In genomic region chr15:56734013-56734625, GRCh38 we compare ENCODE assay signal across 8 cellular contexts. TPM values are rescaled to one million over a fixed set of nuclear protein-coding genes. Genes with fewer than 3 reads are reported as not detected.
DNase-seq lines count a peak whose midpoint lies in the region; ATAC-seq and TF ChIP-seq lines count a peak whose summit lies in the region.

No MANE protein-coding gene starts in this region.

- TF ChIP-seq CTCF in osteoblast (IDR thresholded peaks at IDR 0.05; ENCODE audit: extremely low read depth, low read depth, low read length): no peak

- peak overlapping the region in 5 of 8 donors; percentile 5 to 71 (median 41) for H3K27ac Mint-ChIP-seq in CD8-positive, alpha-beta memory T cell

- peaks cover 0 to 8% (median 3%) of the 10 kb centered on the region in 3 donors for H3K36me3 Mint-ChIP-seq in CD8-positive, alpha-beta memory T cell

- no peaks in the 10 kb centered on the region for H3K9me3 Mint-ChIP-seq in CD8-positive, alpha-beta memory T cell

- H2AFZ ChIP-seq in osteoblast (ENCODE audit: low read length): peak overlapping the region; percentile 74

- ATAC-seq in GM21381 (IDR thresholded peaks at IDR 0.05; ENCODE audit: unreplicated experiment): no peak
- ATAC-seq in GM19455 (IDR thresholded peaks at IDR 0.05; ENCODE audit: unreplicated experiment): no peak

- POLR2A ChIA-PET in CD8-positive, alpha-beta memory T cell (lab: Charles Lee): interaction anchor here (0.6 kb wide), 2 partner anchors 184 to 289 kb away, joined by 3 to 4 read pairs; partner anchors contain the start of gene TCF12

- no peak overlapping the region for H3K4me3 ChIP-seq in CD8-positive, alpha-beta memory T cell (ENCODE audit: low read length)
- H3K4me3 ChIP-seq in osteoblast (ENCODE audit: insufficient read depth, low read length): peak overlapping the region; percentile 72

- peak overlapping the region; percentile 57 to 95 (median 76) for H3K4me3 Mint-ChIP-seq in CD8-positive, alpha-beta memory T cell

- no peaks in the 10 kb centered on the region for H4K20me1 ChIP-seq in osteoblast (ENCODE audit: insufficient read depth, low read length)

- CTCF ChIA-PET in CD8-positive, alpha-beta memory T cell (lab: Charles Lee): interaction anchor here (1.2 kb wide), 1 partner anchor 8 kb away, joined by 5 read pairs; no protein-coding TSS in a partner anchor

- no peaks in the 10 kb centered on the region for H3K27me3 ChIP-seq in CD8-positive, alpha-beta memory T cell (ENCODE audit: insufficient read depth, low read length, poor library complexity, severe bottlenecking)
- no peaks in the 10 kb centered on the region for H3K27me3 ChIP-seq in osteoblast (ENCODE audit: insufficient read depth, low read length)

- peaks cover 33% of the 10 kb centered on the region for H3K79me2 ChIP-seq in osteoblast (ENCODE audit: insufficient read depth, low read length)

- H3K4me1 ChIP-seq in CD8-positive, alpha-beta memory T cell (ENCODE audit: insufficient read depth, low read length): peaks cover 27% of the 10 kb centered on the region
- peaks cover 20% of the 10 kb centered on the region for H3K4me1 ChIP-seq in osteoblast (ENCODE audit: insufficient read depth, low read length)

- peak overlapping the region; percentile 67 for H3K4me2 ChIP-seq in osteoblast (ENCODE audit: insufficient read depth, low read length)

- peaks cover 36 to 42% (median 37%) of the 10 kb centered on the region in 3 donors for H3K4me1 Mint-ChIP-seq in CD8-positive, alpha-beta memory T cell

- no peaks in the 10 kb centered on the region for H3K27me3 Mint-ChIP-seq in CD8-positive, alpha-beta memory T cell

- no peaks in the 10 kb centered on the region for H3K36me3 ChIP-seq in CD8-positive, alpha-beta memory T cell (ENCODE audit: insufficient read depth, low read length)
- H3K36me3 ChIP-seq in osteoblast (ENCODE audit: insufficient read depth, low read length): no peaks in the 10 kb centered on the region

- no peak overlapping the region for H3K27ac ChIP-seq in CD8-positive, alpha-beta memory T cell (ENCODE audit: low read depth, low read length)
- peak overlapping the region; percentile 97 for H3K27ac ChIP-seq in cingulate gyrus (ENCODE audit: low read depth, low read length)
- H3K27ac ChIP-seq in osteoblast (ENCODE audit: low read depth, low read length): no peak overlapping the region

- DNase-seq in CD8-positive, alpha-beta memory T cell: peak in 1 of 5 donors; percentile 8
- DNase-seq in M059J (ENCODE audit: low read depth) (peak; percentile 80), osteoblast (ENCODE audit: insufficient read length, low spot score, missing footprints) (no peak), germinal center (ENCODE audit: low spot score) (no peak)
- DNase-seq in activated CD4-positive, CD25-positive, alpha-beta regulatory T cell treated with anti-CD3 and anti-CD28 coated beads, Interleukin-2, amount 50 U/mL, for 72 hours: no peak

- no peaks in the 10 kb centered on the region for H3K9me3 ChIP-seq in CD8-positive, alpha-beta memory T cell (ENCODE audit: low read length)
- H3K9me3 ChIP-seq in osteoblast (ENCODE audit: low read depth, low read length): no peaks in the 10 kb centered on the region

RNA-seq across cellular contexts. Expression of gene ZNF280D, which starts 0.8 kb away (rescaled TPM):
- total RNA-seq in CD8-positive, alpha-beta memory T cell: 10 to 100 TPM; 18.7 to 20.2 TPM
- polyA plus RNA-seq in CD8-positive, alpha-beta memory T cell: 8.4 TPM
- total RNA-seq in M059J (2014; rRNA removed; shearing (Covaris generic)): 14.4 and 15.3 TPM in 2 replicates
- 50.7 and 51.9 TPM in 2 replicates for total RNA-seq in osteoblast
